ENCODE assay signal across 36 cellular contexts in genomic region chr11:90630176-90630575, GRCh38.
"Had no signal": no experiment of that assay in that cellular context is flagged by ENCODE, and none has a peak within 500 bp of the region (broad histone marks: within the 10 kb centered on the region; RNA-seq: fewer than 3 reads in every experiment).

No MANE protein-coding gene starts in this region.

- H3K27ac Mint-ChIP-seq: activated CD4-positive, alpha-beta memory T cell treated with anti-CD3 and anti-CD28 coated beads for 36 hours; activated CD4-positive, alpha-beta T cell treated with anti-CD3 and anti-CD28 coated beads for 36 hours; activated CD4-positive, alpha-beta T cell treated with anti-CD3 and anti-CD28 coated beads, Interleukin-2, amount 10 ng/mL, durations not matched to agents 24 days and 14 days; activated CD8-positive, alpha-beta memory T cell treated with anti-CD3 and anti-CD28 coated beads, Interleukin-2, amount 10 ng/mL, durations not matched to agents 7 days and 5 days; activated CD8-positive, alpha-beta T cell treated with anti-CD3 and anti-CD28 coated beads, Interleukin-2, amount 10 ng/mL, durations not matched to agents 7 days and 5 days; activated naive CD4-positive, alpha-beta T cell treated with anti-CD3 and anti-CD28 coated beads for 36 hours; activated naive CD4-positive, alpha-beta T cell treated with anti-CD3 and anti-CD28 coated beads, Interleukin-2, amount 50 U/mL, for 24 hours; activated naive CD8-positive, alpha-beta T cell treated with anti-CD3 and anti-CD28 coated beads for 36 hours; activated naive CD8-positive, alpha-beta T cell treated with anti-CD3 and anti-CD28 coated beads, Interleukin-2, amount 50 U/mL, for 24 hours; activated T-helper 1 cell treated with anti-CD3 and anti-CD28 coated beads, Interleukin-12 subunit alpha, Interleukin-12 subunit beta, Interleukin-2, Interleukin-4 antibody, amounts not matched to agents 30 ng/mL and 10 ng/mL and 1 ng/mL, durations not matched to agents 14 hours and 24 hours and 36 hours; activated T-helper 2 cell treated with anti-CD3 and anti-CD28 coated beads, Interferon-gamma antibody, Interleukin-2, Interleukin-4, amounts not matched to agents 10 μg/mL and 5 μg/mL and 100 μg/mL, durations not matched to agents 14 hours and 24 hours and 36 hours; dendritic cell treated with granulocyte-macrophage colony-stimulating factor and Interleukin-4, amounts not matched to agents 40 ng/mL and 50 ng/mL, for 4 days; T-helper 17 cell; T-helper 2 cell treated with Interferon-gamma antibody and Interleukin-4, amounts not matched to agents 5 μg/mL and 100 μg/mL, for 36 hours had no signal

- H3K27me3 Mint-ChIP-seq: activated CD4-positive, alpha-beta memory T cell treated with anti-CD3 and anti-CD28 coated beads for 36 hours; activated CD4-positive, alpha-beta T cell treated with anti-CD3 and anti-CD28 coated beads for 36 hours; activated CD4-positive, alpha-beta T cell treated with anti-CD3 and anti-CD28 coated beads, Interleukin-2, amount 10 ng/mL, durations not matched to agents 24 days and 14 days; activated CD8-positive, alpha-beta memory T cell treated with anti-CD3 and anti-CD28 coated beads, Interleukin-2, amount 10 ng/mL, durations not matched to agents 7 days and 5 days; activated naive CD4-positive, alpha-beta T cell treated with anti-CD3 and anti-CD28 coated beads, Interleukin-2, amount 50 U/mL, for 24 hours; activated naive CD8-positive, alpha-beta T cell treated with anti-CD3 and anti-CD28 coated beads for 36 hours; activated naive CD8-positive, alpha-beta T cell treated with anti-CD3 and anti-CD28 coated beads, Interleukin-2, amount 50 U/mL, for 24 hours; brain; dendritic cell treated with granulocyte-macrophage colony-stimulating factor and Interleukin-4, amounts not matched to agents 40 ng/mL and 50 ng/mL, for 4 days; T-helper 17 cell had no signal

- H3K36me3 ChIP-seq: adrenal gland, ascending aorta, breast epithelium, cardiac muscle cell, esophagus squamous epithelium, gastroesophageal sphincter had no signal

- H3K36me3 Mint-ChIP-seq: activated CD4-positive, alpha-beta memory T cell treated with anti-CD3 and anti-CD28 coated beads for 36 hours; activated CD8-positive, alpha-beta memory T cell treated with anti-CD3 and anti-CD28 coated beads, Interleukin-2, amount 10 ng/mL, durations not matched to agents 7 days and 5 days; activated naive CD4-positive, alpha-beta T cell treated with anti-CD3 and anti-CD28 coated beads, Interleukin-2, amount 50 U/mL, for 24 hours; activated naive CD8-positive, alpha-beta T cell treated with anti-CD3 and anti-CD28 coated beads for 36 hours; brain had no signal

- DNase-seq: activated CD4-positive, alpha-beta memory T cell treated with anti-CD3 and anti-CD28 coated beads for 36 hours; activated CD4-positive, alpha-beta T cell treated with anti-CD3 and anti-CD28 coated beads for 36 hours; activated CD4-positive, alpha-beta T cell treated with anti-CD3 and anti-CD28 coated beads, Interleukin-2, amount 10 ng/mL, durations not matched to agents 24 days and 14 days; activated CD4-positive, CD25-positive, alpha-beta regulatory T cell; activated CD4-positive, CD25-positive, alpha-beta regulatory T cell treated with anti-CD3 and anti-CD28 coated beads, Interleukin-2, amount 50 U/mL, for 72 hours; activated CD8-positive, alpha-beta memory T cell treated with anti-CD3 and anti-CD28 coated beads, Interleukin-2, amount 10 ng/mL, durations not matched to agents 7 days and 5 days; activated CD8-positive, alpha-beta memory T cell treated with anti-CD3 and anti-CD28 coated beads, Interleukin-2, amount 50 U/mL, for 4 hours; activated CD8-positive, alpha-beta T cell treated with anti-CD3 and anti-CD28 coated beads, Interleukin-2, amount 10 ng/mL, durations not matched to agents 7 days and 5 days; activated effector memory CD4-positive, alpha-beta T cell treated with anti-CD3 and anti-CD28 coated beads, Interleukin-2, amount 50 U/mL, for 16 hours; activated naive CD4-positive, alpha-beta T cell treated with anti-CD3 and anti-CD28 coated beads for 36 hours; activated naive CD8-positive, alpha-beta T cell treated with anti-CD3 and anti-CD28 coated beads for 36 hours; activated naive CD8-positive, alpha-beta T cell treated with anti-CD3 and anti-CD28 coated beads, Interleukin-2, amount 50 U/mL, for 24 hours; activated T-cell treated with anti-CD3 and anti-CD28 coated beads, Interleukin-2, amount 50 U/mL, for 1 hour; activated T-cell treated with anti-CD3 and anti-CD28 coated beads, Interleukin-2, amount 50 U/mL, for 48 hours; adrenal gland; central memory CD4-positive, alpha-beta T cell; cerebellar nuclear complex; effector memory CD4-positive, alpha-beta T cell; esophagus squamous epithelium; head of caudate nucleus; T-helper 1 cell; T-helper 17 cell; T1000 had no signal

- H3K4me1 Mint-ChIP-seq: activated CD4-positive, alpha-beta T cell treated with anti-CD3 and anti-CD28 coated beads for 36 hours; activated CD4-positive, alpha-beta T cell treated with anti-CD3 and anti-CD28 coated beads, Interleukin-2, amount 10 ng/mL, durations not matched to agents 24 days and 14 days; activated CD8-positive, alpha-beta memory T cell treated with anti-CD3 and anti-CD28 coated beads, Interleukin-2, amount 10 ng/mL, durations not matched to agents 7 days and 5 days; activated naive CD4-positive, alpha-beta T cell treated with anti-CD3 and anti-CD28 coated beads, Interleukin-2, amount 50 U/mL, for 24 hours; activated naive CD8-positive, alpha-beta T cell treated with anti-CD3 and anti-CD28 coated beads for 36 hours; activated naive CD8-positive, alpha-beta T cell treated with anti-CD3 and anti-CD28 coated beads, Interleukin-2, amount 50 U/mL, for 24 hours; T-helper 17 cell had no signal

- H3K9me3 Mint-ChIP-seq: activated CD4-positive, alpha-beta T cell treated with anti-CD3 and anti-CD28 coated beads, Interleukin-2, amount 10 ng/mL, durations not matched to agents 24 days and 14 days; activated naive CD4-positive, alpha-beta T cell treated with anti-CD3 and anti-CD28 coated beads, Interleukin-2, amount 50 U/mL, for 24 hours had no signal

- H3K4me1 ChIP-seq: adrenal gland, ascending aorta, breast epithelium, esophagus squamous epithelium, gastroesophageal sphincter had no signal

- H3K4me3 ChIP-seq: adrenal gland, ascending aorta, breast epithelium, cardiac muscle cell, coronary artery, dorsolateral prefrontal cortex, esophagus squamous epithelium, gastroesophageal sphincter had no signal

- H3K27ac ChIP-seq: adrenal gland, ascending aorta, breast epithelium, cardiac muscle cell, coronary artery, epithelial cell of prostate, esophagus squamous epithelium, gastroesophageal sphincter had no signal

- H3K4me3 Mint-ChIP-seq: activated CD4-positive, alpha-beta memory T cell treated with anti-CD3 and anti-CD28 coated beads for 36 hours; activated CD4-positive, alpha-beta T cell treated with anti-CD3 and anti-CD28 coated beads for 36 hours; activated CD4-positive, alpha-beta T cell treated with anti-CD3 and anti-CD28 coated beads, Interleukin-2, amount 10 ng/mL, durations not matched to agents 24 days and 14 days; activated CD8-positive, alpha-beta memory T cell treated with anti-CD3 and anti-CD28 coated beads, Interleukin-2, amount 10 ng/mL, durations not matched to agents 7 days and 5 days; activated CD8-positive, alpha-beta T cell treated with anti-CD3 and anti-CD28 coated beads, Interleukin-2, amount 10 ng/mL, durations not matched to agents 7 days and 5 days; activated naive CD4-positive, alpha-beta T cell treated with anti-CD3 and anti-CD28 coated beads for 36 hours; activated naive CD4-positive, alpha-beta T cell treated with anti-CD3 and anti-CD28 coated beads, Interleukin-2, amount 50 U/mL, for 24 hours; activated naive CD8-positive, alpha-beta T cell treated with anti-CD3 and anti-CD28 coated beads for 36 hours; activated naive CD8-positive, alpha-beta T cell treated with anti-CD3 and anti-CD28 coated beads, Interleukin-2, amount 50 U/mL, for 24 hours; activated T-helper 1 cell treated with anti-CD3 and anti-CD28 coated beads, Interleukin-12 subunit alpha, Interleukin-12 subunit beta, Interleukin-2, Interleukin-4 antibody, amounts not matched to agents 30 ng/mL and 10 ng/mL and 1 ng/mL, durations not matched to agents 14 hours and 24 hours and 36 hours; brain; dendritic cell treated with granulocyte-macrophage colony-stimulating factor and Interleukin-4, amounts not matched to agents 40 ng/mL and 50 ng/mL, for 4 days; T-helper 17 cell; T-helper 2 cell treated with Interferon-gamma antibody and Interleukin-4, amounts not matched to agents 5 μg/mL and 100 μg/mL, for 36 hours had no signal

- H3K9me3 ChIP-seq: adrenal gland, ascending aorta, breast epithelium, esophagus squamous epithelium, gastroesophageal sphincter had no signal

- H3K27me3 ChIP-seq: adrenal gland, ascending aorta, breast epithelium, cardiac muscle cell, dorsolateral prefrontal cortex, esophagus squamous epithelium, gastroesophageal sphincter had no signal
